In the genomic region with DNA sequence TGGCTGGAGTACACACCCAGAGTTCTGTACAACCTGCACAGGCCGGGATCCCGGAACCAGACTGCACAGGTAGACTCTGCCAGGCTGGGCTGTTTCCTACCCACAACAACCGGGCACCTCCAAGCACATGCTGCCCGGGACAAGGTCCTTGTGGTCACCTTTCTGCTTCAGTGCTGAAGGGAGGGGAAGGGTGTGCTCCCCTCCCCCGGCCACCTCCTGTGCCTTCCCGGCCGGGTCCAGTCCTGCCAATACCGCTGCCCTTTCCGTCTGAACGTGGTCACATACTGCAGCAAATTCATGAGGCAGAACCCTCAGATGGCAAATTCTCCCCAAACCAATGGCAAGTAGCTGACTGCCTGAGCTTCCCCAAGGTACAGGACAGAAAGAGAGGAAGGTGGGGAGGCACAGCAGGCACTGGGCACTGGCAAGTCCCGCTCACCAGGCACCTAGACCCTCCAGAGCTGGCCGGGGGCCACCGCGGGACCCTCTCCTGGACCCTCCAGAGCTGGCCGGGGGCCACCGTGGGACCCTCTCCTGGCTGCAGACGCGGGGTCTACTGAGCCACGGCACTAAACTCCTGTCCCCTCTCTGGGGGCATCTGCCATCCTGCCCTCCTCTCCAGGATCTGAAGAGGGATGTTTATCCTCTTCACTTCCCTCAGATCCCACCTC, we compare ENCODE assay signal across 15 cellular contexts. TPM values are rescaled to one million over a fixed set of nuclear protein-coding genes. Genes with fewer than 3 reads are reported as not detected.
DNase-seq lines count a peak whose midpoint lies in the region; ATAC-seq and TF ChIP-seq lines count a peak whose summit lies in the region.
"Had no signal": no experiment of that assay in that cellular context is flagged by ENCODE, and none has a peak within 500 bp of the region (broad histone marks: within the 10 kb centered on the region; RNA-seq: fewer than 3 reads in every experiment).

No MANE protein-coding gene starts in this region.

- H3K36me3 ChIP-seq in body of pancreas (replicated peaks in 1 of 2; ENCODE audit: insufficient read depth in 1 of 2, low read depth in 2 of 2) (no peaks in the 10 kb centered on the region), stomach (peaks cover 0 to 36% (median 13%) of the 10 kb centered on the region in 4 donors)
- H3K36me3 ChIP-seq: sigmoid colon had no signal

- no peak for DNase-seq in activated CD8-positive, alpha-beta T cell treated with anti-CD3 and anti-CD28 coated beads for 36 hours
- no peak for DNase-seq in activated CD8-positive, alpha-beta T cell treated with anti-CD3 and anti-CD28 coated beads, Interleukin-2, amount 10 ng/mL, durations not matched to agents 7 days and 5 days
- DNase-seq in body of pancreas (no peak), nephron progenitor cell (no peak), stomach (peak; percentile 81), HFFc6 (no peak), DMS79 treated with DMSO at 0.1 percent for 48 hours (lab: John Stamatoyannopoulos, UW) (no peak)
- DNase-seq: 8988T; activated CD4-positive, alpha-beta T cell treated with anti-CD3 and anti-CD28 coated beads, Interleukin-2, amount 50 U/mL, for 4 hours; CD4-positive, alpha-beta T cell; DMS53; NCI-H1436 treated with DMSO at 0.1 percent for 48 hours; sigmoid colon had no signal

- peak overlapping the region in 1 of 4 donors; percentile 36 for H3K27ac ChIP-seq in body of pancreas
- peak overlapping the region; percentile 49 to 78 (median 69) for H3K27ac ChIP-seq in stomach

- H3K27me3 ChIP-seq in body of pancreas (no peaks in the 10 kb centered on the region), stomach (no peaks in the 10 kb centered on the region)
- H3K27me3 ChIP-seq: sigmoid colon had no signal

- no peaks in the 10 kb centered on the region for H3K9me3 ChIP-seq in body of pancreas
- H3K9me3 ChIP-seq in stomach = no peaks in the 10 kb centered on the region
- H3K9me3 ChIP-seq: sigmoid colon had no signal

- CTCF ChIA-PET in activated CD8-positive, alpha-beta T cell treated with anti-CD3 and anti-CD28 coated beads for 36 hours (lab: Charles Lee) = interaction anchor here (2.7 kb wide), 1 partner anchor 24 kb away, joined by 12 read pairs; no protein-coding TSS in a partner anchor
- CTCF ChIA-PET in activated CD8-positive, alpha-beta T cell treated with anti-CD3 and anti-CD28 coated beads, Interleukin-2, amount 10 ng/mL, durations not matched to agents 7 days and 5 days (lab: Charles Lee) = interaction anchor here (0.6 kb wide), 1 partner anchor 609 kb away, joined by 3 read pairs; a partner anchor contains a TSS

- H3K4me3 ChIP-seq in body of pancreas (no peak overlapping the region), stomach (no peak overlapping the region)
- H3K4me3 ChIP-seq: sigmoid colon had no signal

- H3K4me1 ChIP-seq in body of pancreas (no peaks in the 10 kb centered on the region), stomach (peaks cover 5 to 37% (median 29%) of the 10 kb centered on the region in 4 donors)

- TF ChIP-seq POLR2A in body of pancreas (IDR thresholded peaks at IDR 0.05) = no peak
- TF ChIP-seq POLR2A in stomach (IDR thresholded peaks at IDR 0.05) = no peak

- peaks cover 2% of the 10 kb centered on the region for H3K36me3 Mint-ChIP-seq in activated CD8-positive, alpha-beta T cell treated with anti-CD3 and anti-CD28 coated beads for 36 hours (ENCODE audit: low read depth)
- no peaks in the 10 kb centered on the region for H3K36me3 Mint-ChIP-seq in activated CD8-positive, alpha-beta T cell treated with anti-CD3 and anti-CD28 coated beads, Interleukin-2, amount 10 ng/mL, durations not matched to agents 7 days and 5 days (ENCODE audit: low read depth)
- peaks cover 9% of the 10 kb centered on the region for H3K36me3 Mint-ChIP-seq in nephron progenitor cell (ENCODE audit: low read depth)
- H3K36me3 Mint-ChIP-seq in HFFc6 (ENCODE audit: low read depth) = peaks cover 9% of the 10 kb centered on the region; the same call in 1 of the 2 replicates

- peaks cover 7% of the 10 kb centered on the region for H3K9me3 Mint-ChIP-seq in activated CD8-positive, alpha-beta T cell treated with anti-CD3 and anti-CD28 coated beads for 36 hours
- H3K9me3 Mint-ChIP-seq in activated CD8-positive, alpha-beta T cell treated with anti-CD3 and anti-CD28 coated beads, Interleukin-2, amount 10 ng/mL, durations not matched to agents 7 days and 5 days (ENCODE audit: insufficient read depth) = peaks cover 8% of the 10 kb centered on the region
- H3K9me3 Mint-ChIP-seq in nephron progenitor cell = peaks cover 13% of the 10 kb centered on the region
- H3K9me3 Mint-ChIP-seq in HFFc6 = peaks cover 13% of the 10 kb centered on the region
- H3K9me3 Mint-ChIP-seq: CD4-positive, alpha-beta T cell; central memory CD8-positive, alpha-beta T cell had no signal

- no peak for ATAC-seq in activated CD8-positive, alpha-beta T cell treated with anti-CD3 and anti-CD28 coated beads for 36 hours
- ATAC-seq in activated CD8-positive, alpha-beta T cell treated with anti-CD3 and anti-CD28 coated beads, Interleukin-2, amount 10 ng/mL, durations not matched to agents 7 days and 5 days = no peak
- ATAC-seq in body of pancreas (peak; percentile 17), GM21723 (IDR thresholded peaks at IDR 0.05; ENCODE audit: unreplicated experiment) (no peak)

- no peak for TF ChIP-seq EP300 in stomach (IDR thresholded peaks at IDR 0.05)

- H3K27me3 Mint-ChIP-seq in activated CD8-positive, alpha-beta T cell treated with anti-CD3 and anti-CD28 coated beads for 36 hours = no peaks in the 10 kb centered on the region
- H3K27me3 Mint-ChIP-seq in activated CD8-positive, alpha-beta T cell treated with anti-CD3 and anti-CD28 coated beads, Interleukin-2, amount 10 ng/mL, durations not matched to agents 7 days and 5 days (ENCODE audit: low read depth) = no peaks in the 10 kb centered on the region
- no peaks in the 10 kb centered on the region for H3K27me3 Mint-ChIP-seq in nephron progenitor cell (ENCODE audit: low read depth, poor library complexity)
- H3K27me3 Mint-ChIP-seq in HFFc6 (ENCODE audit: insufficient read depth) = peaks cover 3% of the 10 kb centered on the region; the same call in 1 of the 2 replicates
- H3K27me3 Mint-ChIP-seq: CD4-positive, alpha-beta T cell; central memory CD8-positive, alpha-beta T cell had no signal

- H3K27ac Mint-ChIP-seq in activated CD8-positive, alpha-beta T cell treated with anti-CD3 and anti-CD28 coated beads for 36 hours = peak overlapping the region; percentile 93
- H3K27ac Mint-ChIP-seq in activated CD8-positive, alpha-beta T cell treated with anti-CD3 and anti-CD28 coated beads, Interleukin-2, amount 10 ng/mL, durations not matched to agents 7 days and 5 days = no peak overlapping the region
- H3K27ac Mint-ChIP-seq in nephron progenitor cell = no peak overlapping the region
- no peak overlapping the region for H3K27ac Mint-ChIP-seq in HFFc6
- H3K27ac Mint-ChIP-seq: CD4-positive, alpha-beta T cell had no signal

- intact Hi-C loops in activated CD8-positive, alpha-beta T cell treated with anti-CD3 and anti-CD28 coated beads for 36 hours (cut with micrococcal nuclease) = no loop called here
- intact Hi-C loops in body of pancreas (cut with DNase I) = no loop called here
- intact Hi-C loops in stomach (cut with DNase I; ENCODE audit: low total_unique reads) = no loop called here

- H3K4me3 Mint-ChIP-seq in activated CD8-positive, alpha-beta T cell treated with anti-CD3 and anti-CD28 coated beads for 36 hours = no peak overlapping the region
- H3K4me3 Mint-ChIP-seq in activated CD8-positive, alpha-beta T cell treated with anti-CD3 and anti-CD28 coated beads, Interleukin-2, amount 10 ng/mL, durations not matched to agents 7 days and 5 days = no peak overlapping the region
- H3K4me3 Mint-ChIP-seq in nephron progenitor cell = peak overlapping the region; percentile 40
- no peak overlapping the region for H3K4me3 Mint-ChIP-seq in HFFc6
- H3K4me3 Mint-ChIP-seq: CD4-positive, alpha-beta T cell; central memory CD8-positive, alpha-beta T cell had no signal

- 82 to 84% methylated on average over 3 to 19 of the region's 19 CpGs for WGBS in body of pancreas, 2 donors
- WGBS in stomach, 5 donors = 56 to 80% (median 58%) methylated on average over 10 to 19 of the region's 19 CpGs

- peaks cover 32% of the 10 kb centered on the region for H3K4me1 Mint-ChIP-seq in activated CD8-positive, alpha-beta T cell treated with anti-CD3 and anti-CD28 coated beads for 36 hours (ENCODE audit: low read depth)
- H3K4me1 Mint-ChIP-seq in activated CD8-positive, alpha-beta T cell treated with anti-CD3 and anti-CD28 coated beads, Interleukin-2, amount 10 ng/mL, durations not matched to agents 7 days and 5 days (ENCODE audit: low read depth) = peaks cover 12% of the 10 kb centered on the region
- H3K4me1 Mint-ChIP-seq in nephron progenitor cell (peaks cover 43% of the 10 kb centered on the region), HFFc6 (ENCODE audit: low read depth) (peaks cover 6% of the 10 kb centered on the region)

- POLR2A ChIA-PET in activated CD8-positive, alpha-beta T cell treated with anti-CD3 and anti-CD28 coated beads for 36 hours (lab: Charles Lee) = interaction anchor here (1.0 kb wide), 1 partner anchor 121 kb away, joined by 3 read pairs; no protein-coding TSS in a partner anchor
- POLR2A ChIA-PET in activated CD8-positive, alpha-beta T cell treated with anti-CD3 and anti-CD28 coated beads, Interleukin-2, amount 10 ng/mL, durations not matched to agents 7 days and 5 days (lab: Charles Lee) = no interaction called here

- no peak for TF ChIP-seq CTCF in activated CD8-positive, alpha-beta T cell treated with anti-CD3 and anti-CD28 coated beads for 36 hours (IDR thresholded peaks at IDR 0.05)
- TF ChIP-seq CTCF in body of pancreas (IDR thresholded peaks at IDR 0.05) = no peak
- TF ChIP-seq CTCF in nephron progenitor cell (IDR thresholded peaks at IDR 0.05) = no peak
- no peak for TF ChIP-seq CTCF in stomach (IDR thresholded peaks at IDR 0.05)
- no peak for TF ChIP-seq CTCF in HFFc6 (IDR thresholded peaks at IDR 0.05)

RNA-seq across cellular contexts. Expression of a gene that starts 22.8 kb away (rescaled TPM):
- total RNA-seq in activated CD8-positive, alpha-beta T cell treated with anti-CD3 and anti-CD28 coated beads for 36 hours = 1 to 10 TPM; 5.6 to 5.7 TPM
- under 1 TPM; 0.55 to 0.68 TPM for total RNA-seq in activated CD8-positive, alpha-beta T cell treated with anti-CD3 and anti-CD28 coated beads, Interleukin-2, amount 10 ng/mL, durations not matched to agents 7 days and 5 days
- total RNA-seq in body of pancreas (10 to 100 TPM in 1 of 2 donors, 1 to 10 TPM in 1; 9.6 to 22.4 TPM), stomach (10 to 100 TPM in 2 of 5 donors, 1 to 10 TPM in 2, under 1 TPM in 1; 0.29 to 15.8 (median 6.5) TPM)
- polyA plus RNA-seq in stomach = 1 to 10 TPM; 1.8 to 5.9 (median 4.6) TPM
- total RNA-seq in HFFc6 (2021; fragmentation: NEBNext Ultra II Directional; extraction: Animal tissue kit (Norgen Biotek cat#: 25700)) = 10 to 100 TPM in 1 of 6 experiments, 1 to 10 TPM in 5; 6.4 to 11.2 (median 6.9) TPM

RNA-seq across cellular contexts. Expression of a gene that starts 39.7 kb away (rescaled TPM):
- total RNA-seq in activated CD8-positive, alpha-beta T cell treated with anti-CD3 and anti-CD28 coated beads for 36 hours = 1 to 10 TPM; 3.2 to 4.1 TPM
- total RNA-seq in activated CD8-positive, alpha-beta T cell treated with anti-CD3 and anti-CD28 coated beads, Interleukin-2, amount 10 ng/mL, durations not matched to agents 7 days and 5 days = 1 to 10 TPM; 4.5 to 5.3 TPM
- total RNA-seq in body of pancreas (10 to 100 TPM in 1 of 2 donors, 1 to 10 TPM in 1; 9.1 to 15.5 TPM), stomach (100 to 1,000 TPM in 1 of 5 donors, 10 to 100 TPM in 2, 1 to 10 TPM in 2; 4.1 to 119 (median 53.1) TPM)
- polyA plus RNA-seq in stomach = 1 to 10 TPM; 1.4 to 2.7 (median 2.0) TPM
- under 1 TPM; 0.09 to 0.38 (median 0.21) TPM for total RNA-seq in HFFc6 (2021; fragmentation: NEBNext Ultra II Directional; extraction: Animal tissue kit (Norgen Biotek cat#: 25700))

RNA-seq across cellular contexts. Expression of a gene that starts 43.2 kb away (rescaled TPM):
- total RNA-seq in activated CD8-positive, alpha-beta T cell treated with anti-CD3 and anti-CD28 coated beads for 36 hours = 10 to 100 TPM; 31.7 to 34.4 TPM
- 10 to 100 TPM; 44.6 to 47.3 TPM for total RNA-seq in activated CD8-positive, alpha-beta T cell treated with anti-CD3 and anti-CD28 coated beads, Interleukin-2, amount 10 ng/mL, durations not matched to agents 7 days and 5 days
- 10 to 100 TPM; 11.2 to 14.3 TPM for total RNA-seq in body of pancreas
- 10 to 100 TPM; 12.1 to 61.7 (median 23.9) TPM for total RNA-seq in stomach
- 10 to 100 TPM; 19.5 to 27.0 (median 21.8) TPM for polyA plus RNA-seq in stomach
- 10 to 100 TPM; 59.5 to 75.9 (median 67.7) TPM for total RNA-seq in HFFc6 (2021; fragmentation: NEBNext Ultra II Directional; extraction: Animal tissue kit (Norgen Biotek cat#: 25700))

RNA-seq across cellular contexts. Expression of a gene that starts 43.9 kb away (rescaled TPM):
- total RNA-seq in activated CD8-positive, alpha-beta T cell treated with anti-CD3 and anti-CD28 coated beads for 36 hours = 1 to 10 TPM; 5.3 to 6.1 TPM
- 1 to 10 TPM; 6.2 to 6.5 TPM for total RNA-seq in activated CD8-positive, alpha-beta T cell treated with anti-CD3 and anti-CD28 coated beads, Interleukin-2, amount 10 ng/mL, durations not matched to agents 7 days and 5 days
- 10 to 100 TPM; 21.0 to 68.2 TPM for total RNA-seq in body of pancreas
- total RNA-seq in stomach = 100 to 1,000 TPM in 1 of 5 donors, 10 to 100 TPM in 3, 1 to 10 TPM in 1; 8.6 to 284 (median 39.1) TPM
- 10 to 100 TPM; 15.6 to 32.4 (median 19.2) TPM for polyA plus RNA-seq in stomach
- total RNA-seq in HFFc6 (2021; fragmentation: NEBNext Ultra II Directional; extraction: Animal tissue kit (Norgen Biotek cat#: 25700)) = 1 to 10 TPM; 4.6 to 6.5 (median 5.0) TPM
